In the genomic region with DNA sequence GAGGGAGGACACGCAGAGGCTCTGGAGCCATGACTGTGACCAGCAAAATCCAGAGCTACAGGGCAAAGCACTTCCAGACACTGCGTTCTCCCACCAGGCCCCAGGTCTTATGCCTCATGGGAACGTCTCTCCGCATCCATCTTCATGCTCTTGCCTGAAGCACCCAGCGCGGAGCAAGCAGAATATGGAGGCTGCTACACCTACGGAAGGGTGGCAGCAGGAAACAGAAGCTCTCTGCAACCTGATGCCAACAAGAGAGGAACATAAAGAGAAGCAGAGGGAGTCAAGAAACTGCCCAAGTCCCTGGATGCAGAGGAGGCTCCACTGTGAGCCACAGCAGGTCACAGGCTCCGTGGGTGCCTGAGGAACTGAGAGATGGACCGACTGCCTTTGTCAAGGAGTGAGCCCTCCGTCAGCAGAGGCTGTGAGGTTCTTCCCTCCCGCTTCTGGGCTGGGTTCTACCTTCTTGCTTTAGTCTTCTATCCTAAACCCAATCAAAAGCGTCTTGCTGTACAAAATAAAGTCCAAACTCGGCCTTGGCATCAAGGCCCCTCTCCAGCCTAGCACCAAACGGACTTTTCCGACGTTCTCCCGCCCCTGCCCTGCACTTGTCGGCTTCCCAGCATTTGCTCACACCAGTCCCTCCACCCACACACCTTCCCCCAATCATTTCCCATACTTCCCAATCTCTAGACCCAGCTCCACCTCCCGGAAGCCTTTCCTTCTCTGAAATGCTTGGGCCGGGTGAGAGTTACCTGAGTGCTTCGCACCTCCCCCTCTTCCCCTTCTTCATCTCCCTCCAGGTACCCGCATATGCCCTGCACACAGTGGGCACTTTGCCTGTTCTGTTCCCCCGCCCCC, we compare ENCODE assay signal across 8 cellular contexts. TPM values are rescaled to one million over a fixed set of nuclear protein-coding genes. Genes with fewer than 3 reads are reported as not detected.
A peak's percentile ranks its signal among the peaks of the same experiment; 100 is the strongest.
DNase-seq lines count a peak whose midpoint lies in the region; ATAC-seq and TF ChIP-seq lines count a peak whose summit lies in the region.

No MANE protein-coding gene starts in this region.

- H3K27ac Mint-ChIP-seq in activated CD8-positive, alpha-beta T cell treated with anti-CD3 and anti-CD28 coated beads for 36 hours = peak overlapping the region; percentile 83

- intact Hi-C loops in activated CD8-positive, alpha-beta T cell treated with anti-CD3 and anti-CD28 coated beads for 36 hours (cut with micrococcal nuclease) = no loop called here
- intact Hi-C loops in head of caudate nucleus (cut with DNase I) = no loop called here

- no peak overlapping the region for H3K27ac ChIP-seq in rectal smooth muscle tissue (ENCODE audit: low read depth, low read length)

- CTCF ChIA-PET in activated CD8-positive, alpha-beta T cell treated with anti-CD3 and anti-CD28 coated beads for 36 hours (lab: Charles Lee) = interaction anchor here (0.6 to 2.6 kb wide), 7 partner anchors 38 to 762 kb away, joined by 3 to 8 read pairs (median 5); partner anchors contain the start of gene TTC22

- DNase-seq in NCI-H1092 treated with DMSO at 0.1 percent for 48 hours (lab: John Stamatoyannopoulos, UW) = peak; percentile 15
- no peak for DNase-seq in NCI-H1092 (lab: John Stamatoyannopoulos, UW)
- DNase-seq in LNCaP clone FGC (ENCODE audit: low read depth) = peak; percentile 79
- DNase-seq in activated CD8-positive, alpha-beta T cell treated with anti-CD3 and anti-CD28 coated beads for 36 hours = no peak
- DNase-seq in head of caudate nucleus = peak in 37 of 42 donors; percentile 15 to 85 (median 51)
- no peak for DNase-seq in AML-193 (lab: John Stamatoyannopoulos, UW)
- DNase-seq in A172 (ENCODE audit: low spot score) = no peak

- H3K4me1 ChIP-seq in rectal smooth muscle tissue (ENCODE audit: control insufficient read depth, insufficient read depth, low read length) = no peaks in the 10 kb centered on the region

- peak overlapping the region; percentile 81 for H3K4me3 ChIP-seq in LNCaP clone FGC (ENCODE audit: low read depth, low read length)
- peak overlapping the region; percentile 80 for H3K4me3 ChIP-seq in rectal smooth muscle tissue (ENCODE audit: low read length)

- no peak for TF ChIP-seq CTCF in LNCaP clone FGC (IDR thresholded peaks at IDR 0.05; ENCODE audit: control insufficient read depth, extremely low read depth, insufficient read depth)
- TF ChIP-seq CTCF in activated CD8-positive, alpha-beta T cell treated with anti-CD3 and anti-CD28 coated beads for 36 hours (IDR thresholded peaks at IDR 0.05) = no peak

- H3K9ac ChIP-seq in rectal smooth muscle tissue (ENCODE audit: low read length) = no peak overlapping the region

- no peaks in the 10 kb centered on the region for H3K27me3 ChIP-seq in rectal smooth muscle tissue (ENCODE audit: control insufficient read depth, insufficient read depth, low read length)

- H3K36me3 Mint-ChIP-seq in activated CD8-positive, alpha-beta T cell treated with anti-CD3 and anti-CD28 coated beads for 36 hours (ENCODE audit: low read depth) = peaks cover 38% of the 10 kb centered on the region

- H3K4me1 Mint-ChIP-seq in activated CD8-positive, alpha-beta T cell treated with anti-CD3 and anti-CD28 coated beads for 36 hours (ENCODE audit: low read depth) = peaks cover 42% of the 10 kb centered on the region

- POLR2A ChIA-PET in activated CD8-positive, alpha-beta T cell treated with anti-CD3 and anti-CD28 coated beads for 36 hours (lab: Charles Lee) = interaction anchor here (0.7 to 2.3 kb wide), 7 partner anchors 10 to 304 kb away, joined by 3 to 9 read pairs (median 5); partner anchors contain the start of gene TTC22

- peak overlapping the region; percentile 89 for H3K4me3 Mint-ChIP-seq in activated CD8-positive, alpha-beta T cell treated with anti-CD3 and anti-CD28 coated beads for 36 hours

- no peaks in the 10 kb centered on the region for H3K9me3 Mint-ChIP-seq in activated CD8-positive, alpha-beta T cell treated with anti-CD3 and anti-CD28 coated beads for 36 hours

- peaks cover 10% of the 10 kb centered on the region for H3K27me3 Mint-ChIP-seq in activated CD8-positive, alpha-beta T cell treated with anti-CD3 and anti-CD28 coated beads for 36 hours

- ATAC-seq in activated CD8-positive, alpha-beta T cell treated with anti-CD3 and anti-CD28 coated beads for 36 hours = no peak

- no peaks in the 10 kb centered on the region for H3K36me3 ChIP-seq in rectal smooth muscle tissue (ENCODE audit: control insufficient read depth, insufficient read depth, low read length)

RNA-seq across cellular contexts. Expression of gene DHCR24, which starts 0.9 kb away (rescaled TPM):
- total RNA-seq in activated CD8-positive, alpha-beta T cell treated with anti-CD3 and anti-CD28 coated beads for 36 hours = 10 to 100 TPM; 59.5 to 64.7 TPM
- total RNA-seq in A172 (2014; rRNA removed; shearing (Covaris generic)) = 51.3 and 82.1 TPM in 2 replicates

Comparison
In these comparisons a context has a peak if more than half of its experiments do, and no peak if none do; other contexts are left out.
1. DNase-seq: peak in NCI-H1092 treated with DMSO at 0.1 percent for 48 hours (single experiment), LNCaP clone FGC (single experiment) and head of caudate nucleus (37 of 42); none in NCI-H1092 (single experiment), activated CD8-positive, alpha-beta T cell treated with anti-CD3 and anti-CD28 coated beads for 36 hours (single experiment), AML-193 (0 of 2) and A172 (single experiment).